ENCODE assay signal across 1 cellular context in genomic region chrX:155334486-155335316, GRCh38.
A peak's percentile ranks its signal among the peaks of the same experiment; 100 is the strongest.
TF ChIP-seq lines count a peak whose summit lies in the region.

TSS of gene CLIC2 (minus strand) at chrX:155334614. CDS start at chrX:155334427, 187 bp downstream.

TF ChIP-seq in K562, 482 proteins besides CTCF, POLR2A, EP300 and RAD21 (continued from another document and continues in another):
- no peak for TF ChIP-seq ZNF740 (CRISPR knock-in tag; IDR thresholded peaks at IDR 0.05)
- peak in 1 of 2 experiments; percentile 47; a peak in 1 of 4 replicates for TF ChIP-seq ZNF740 (tag; IDR thresholded peaks at IDR 0.05)
- TF ChIP-seq MITF (IDR thresholded peaks at IDR 0.05), result peak; percentile 54; the same call in 1 of the 2 replicates
- TF ChIP-seq ATF7 (IDR thresholded peaks at IDR 0.05), result peak; percentile 71; the same call in 1 of the 2 replicates
- peak; percentile 23; the same call in 1 of the 2 replicates for TF ChIP-seq EGR1 (conservative IDR thresholded peaks at IDR 0.05)
- TF ChIP-seq SMARCC2 (IDR thresholded peaks at IDR 0.05; ENCODE audit: low read depth), result peak; percentile 79; the same call in 1 of the 2 replicates
- TF ChIP-seq HDAC2 (IDR thresholded peaks at IDR 0.05), result peak; percentile 74
- TF ChIP-seq SMARCA5 (IDR thresholded peaks at IDR 0.05), result no peak
- TF ChIP-seq MTA2 (IDR thresholded peaks at IDR 0.05; ENCODE audit: low read depth), result peak; percentile 65
- TF ChIP-seq MAFG (tag; conservative IDR thresholded peaks at IDR 0.05), result peak; percentile 93
- peak; percentile 82 for TF ChIP-seq TCF3 (CRISPR knock-in tag; IDR thresholded peaks at IDR 0.05)
- peak; percentile 70 for TF ChIP-seq VEZF1 (CRISPR knock-in tag; IDR thresholded peaks at IDR 0.05)
- TF ChIP-seq MTA3 (IDR thresholded peaks at IDR 0.05; ENCODE audit: borderline replicate concordance), result 0 out of 2 replicates have a peak, but pooled peaks have one; percentile 38
- no peak for TF ChIP-seq STAG1 (CRISPR knock-in tag; IDR thresholded peaks at IDR 0.05; ENCODE audit: borderline replicate concordance)
- TF ChIP-seq SIN3A (IDR thresholded peaks at IDR 0.05; ENCODE audit: borderline replicate concordance in 2 of 2, control insufficient read depth in 1 of 2, low read depth in 2 of 2, low read length in 2 of 2), result peak in 1 of 2 experiments; percentile 72; a peak in 2 of 4 replicates
- TF ChIP-seq ARNT (IDR thresholded peaks at IDR 0.05), result peak; percentile 82 to 100; a peak in 3 of 4 replicates
- TF ChIP-seq E2F8 (IDR thresholded peaks at IDR 0.05; ENCODE audit: low read depth, partially characterized antibody), result peak; percentile 79
- no peak for TF ChIP-seq HOMEZ (CRISPR knock-in tag; IDR thresholded peaks at IDR 0.05)
- TF ChIP-seq PML (IDR thresholded peaks at IDR 0.05; ENCODE audit: low read length), result peak; percentile 48; the same call in 1 of the 2 replicates
- TF ChIP-seq HMGXB4 (CRISPR knock-in tag; IDR thresholded peaks at IDR 0.05), result no peak
- TF ChIP-seq ETV6 (IDR thresholded peaks at IDR 0.05; ENCODE audit: borderline replicate concordance in 1 of 2, low read depth in 2 of 2, low read length in 1 of 2), result peak in 1 of 2 experiments; percentile 74; a peak in 1 of 4 replicates
- TF ChIP-seq ETV6 (CRISPR knock-in tag; IDR thresholded peaks at IDR 0.05; ENCODE audit: borderline replicate concordance), result no peak
- TF ChIP-seq NONO (IDR thresholded peaks at IDR 0.05; ENCODE audit: low read depth in 2 of 2, low read length in 1 of 2), result no peak
- peak; percentile 49; the same call in 1 of the 2 replicates for TF ChIP-seq SUPT5H (IDR thresholded peaks at IDR 0.05)
- TF ChIP-seq NCOA2 (IDR thresholded peaks at IDR 0.05; ENCODE audit: partially characterized antibody in 2 of 2), result no peak
- TF ChIP-seq SRF (CRISPR knock-in tag; IDR thresholded peaks at IDR 0.05), result peak in 1 of 2 experiments; percentile 94; a peak in 2 of 4 replicates
- TF ChIP-seq TEAD4 (IDR thresholded peaks at IDR 0.05; ENCODE audit: low read length), result peak; percentile 83
- TF ChIP-seq TEAD4 (CRISPR knock-in tag; IDR thresholded peaks at IDR 0.05; ENCODE audit: borderline replicate concordance), result no peak
- TF ChIP-seq RNF2 (IDR thresholded peaks at IDR 0.05), result 0 out of 2 replicates have a peak, but pooled peaks have one; percentile 40
- peak; percentile 74 for TF ChIP-seq TBP (optimal IDR thresholded peaks at IDR 0.05; ENCODE audit: low read depth, low read length)
- peak; percentile 14 for TF ChIP-seq BRD9 (IDR thresholded peaks at IDR 0.05; ENCODE audit: low read depth, partially characterized antibody)
- TF ChIP-seq POLR2B (IDR thresholded peaks at IDR 0.05; ENCODE audit: low read depth, partially characterized antibody), result peak; percentile 51
- peak; percentile 35 for TF ChIP-seq CREM (IDR thresholded peaks at IDR 0.05; ENCODE audit: low read depth)
- TF ChIP-seq MYNN (IDR thresholded peaks at IDR 0.05), result peak; percentile 44; the same call in 1 of the 2 replicates
- TF ChIP-seq MYNN (CRISPR knock-in tag; IDR thresholded peaks at IDR 0.05), result no peak
- TF ChIP-seq RBBP5 (IDR thresholded peaks at IDR 0.05; ENCODE audit: borderline replicate concordance, insufficient read depth, low read length, poor library complexity, severe bottlenecking), result no peak
- peak; percentile 92 for TF ChIP-seq ARID1B (IDR thresholded peaks at IDR 0.05)
- peak; percentile 36 to 43; a peak in 3 of 4 replicates for TF ChIP-seq TRIM24 (IDR thresholded peaks at IDR 0.05)
- peak; percentile 67 for TF ChIP-seq HDAC3 (IDR thresholded peaks at IDR 0.05; ENCODE audit: borderline replicate concordance, partially characterized antibody)
- TF ChIP-seq FOXA1 (IDR thresholded peaks at IDR 0.05; ENCODE audit: borderline replicate concordance), result no peak
- TF ChIP-seq MEIS2 (IDR thresholded peaks at IDR 0.05; ENCODE audit: partially characterized antibody), result peak; percentile 74
- TF ChIP-seq PBX2 (CRISPR knock-in tag; IDR thresholded peaks at IDR 0.05; ENCODE audit: low read depth), result no peak
- TF ChIP-seq PBX2 (tag; conservative IDR thresholded peaks at IDR 0.05; ENCODE audit: low read depth), result 0 out of 2 replicates have a peak, but pooled peaks have one; percentile 14
- TF ChIP-seq POLR2AphosphoS5 (IDR thresholded peaks at IDR 0.05; ENCODE audit: control insufficient read depth, insufficient read depth, low read depth, low read length), result peak; percentile 45; the same call in 1 of the 2 replicates
- TF ChIP-seq CXXC5 (CRISPR knock-in tag; IDR thresholded peaks at IDR 0.05), result no peak
- peak; percentile 99 for TF ChIP-seq CREB3L1 (IDR thresholded peaks at IDR 0.05; ENCODE audit: borderline replicate concordance, low read depth)
- TF ChIP-seq BACH1 (tag; IDR thresholded peaks at IDR 0.05), result peak; percentile 87
- peak in 1 of 2 experiments; percentile 20; a peak in 1 of 4 replicates for TF ChIP-seq MLLT1 (IDR thresholded peaks at IDR 0.05)
- peak; percentile 82 for TF ChIP-seq SMARCA4 (IDR thresholded peaks at IDR 0.05)
- peak; percentile 89 for TF ChIP-seq MAFK (IDR thresholded peaks at IDR 0.05; ENCODE audit: low read length)
